In genomic region chr4:168831585-168831918, GRCh38 we compare ENCODE assay signal across 8 cellular contexts.
DNase-seq lines count a peak whose midpoint lies in the region; ATAC-seq and TF ChIP-seq lines count a peak whose summit lies in the region.

No MANE protein-coding gene starts in this region.

- 2 to 3% methylated on average over 14 of the region's 14 CpGs for WGBS in aorta, 2 donors

- in situ Hi-C loops in astrocyte of the spinal cord (cut with HindIII; ENCODE audit: low sequenced_read_pairs), result no loop called here

- peaks cover 0 to 2% (median 0%) of the 10 kb centered on the region in 5 donors for H3K9me3 Mint-ChIP-seq in CD8-positive, alpha-beta memory T cell
- H3K9me3 Mint-ChIP-seq in memory B cell, result no peaks in the 10 kb centered on the region

- peak; percentile 7 for ATAC-seq in HG02938 (IDR thresholded peaks at IDR 0.05; ENCODE audit: unreplicated experiment)
- ATAC-seq in memory B cell (ENCODE audit: low read depth), result peak; percentile 21
- no peak for ATAC-seq in aorta (ENCODE audit: low FRiP score)

- H3K4me1 ChIP-seq in CD8-positive, alpha-beta memory T cell (ENCODE audit: insufficient read depth, low read length), result peaks cover 6% of the 10 kb centered on the region
- H3K4me1 ChIP-seq in aorta (ENCODE audit: control insufficient read depth in 1 of 2, insufficient read depth in 2 of 2, low read length in 2 of 2), result peaks cover 0 to under 1% of the 10 kb centered on the region in 2 donors

- intact Hi-C loops in aorta (cut with DNase I), result loop anchor here (1.0 to 10.0 kb wide), 8 partner anchors 14 to 247 kb away; no protein-coding TSS in a partner anchor

- H3K36me3 ChIP-seq in CD8-positive, alpha-beta memory T cell (ENCODE audit: insufficient read depth, low read length), result no peaks in the 10 kb centered on the region
- no peaks in the 10 kb centered on the region for H3K36me3 ChIP-seq in aorta (ENCODE audit: control insufficient read depth in 1 of 2, insufficient read depth in 2 of 2, low read length in 1 of 2)

- POLR2A ChIA-PET in CD8-positive, alpha-beta memory T cell (lab: Charles Lee), result no interaction called here

- peaks cover 20% of the 10 kb centered on the region for H3K27me3 ChIP-seq in CD8-positive, alpha-beta memory T cell (ENCODE audit: insufficient read depth, low read length, poor library complexity, severe bottlenecking)
- H3K27me3 ChIP-seq in aorta (ENCODE audit: control insufficient read depth in 1 of 2, insufficient read depth in 2 of 2, low read length in 1 of 2), result no peaks in the 10 kb centered on the region

- TF ChIP-seq CTCF in astrocyte of the spinal cord (IDR thresholded peaks at IDR 0.05; ENCODE audit: low read depth, low read length), result no peak

- no peak overlapping the region for H3K27ac ChIP-seq in CD8-positive, alpha-beta memory T cell (ENCODE audit: low read depth, low read length)
- peak overlapping the region; percentile 16 to 79 for H3K27ac ChIP-seq in aorta (ENCODE audit: low read depth in 1 of 2, low read length in 2 of 2)

- peak overlapping the region; percentile 45 for H3K4me3 ChIP-seq in CD8-positive, alpha-beta memory T cell (ENCODE audit: low read length)
- peak overlapping the region; percentile 94 for H3K4me3 ChIP-seq in astrocyte of the spinal cord (ENCODE audit: low read depth, low read length)
- H3K4me3 ChIP-seq in aorta (ENCODE audit: low read length in 2 of 2), result peak overlapping the region; percentile 54 to 90

- H3K9me3 ChIP-seq in CD8-positive, alpha-beta memory T cell (ENCODE audit: low read length), result no peaks in the 10 kb centered on the region
- no peaks in the 10 kb centered on the region for H3K9me3 ChIP-seq in aorta (ENCODE audit: control insufficient read depth, low read length)

- H3K36me3 Mint-ChIP-seq in CD8-positive, alpha-beta memory T cell, result no peaks in the 10 kb centered on the region
- no peaks in the 10 kb centered on the region for H3K36me3 Mint-ChIP-seq in memory B cell

- H3K4me3 Mint-ChIP-seq in CD8-positive, alpha-beta memory T cell, result peak overlapping the region; percentile 63 to 83 (median 79)
- H3K4me3 Mint-ChIP-seq in memory B cell, result peak overlapping the region; percentile 81

- H3K27ac Mint-ChIP-seq in CD8-positive, alpha-beta memory T cell, result peak overlapping the region in 3 of 8 donors; percentile 27 to 51 (median 45)
- no peak overlapping the region for H3K27ac Mint-ChIP-seq in memory B cell

- H3K27me3 Mint-ChIP-seq in CD8-positive, alpha-beta memory T cell, result peaks cover 49 to 69% of the 10 kb centered on the region in 2 donors
- H3K27me3 Mint-ChIP-seq in memory B cell, result peaks cover 34% of the 10 kb centered on the region

- H3K4me1 Mint-ChIP-seq in CD8-positive, alpha-beta memory T cell, result peaks cover 7 to 19% (median 16%) of the 10 kb centered on the region in 3 donors
- H3K4me1 Mint-ChIP-seq in memory B cell, result peaks cover 10% of the 10 kb centered on the region

- CTCF ChIA-PET in CD8-positive, alpha-beta memory T cell (lab: Charles Lee), result no interaction called here

- DNase-seq in CD8-positive, alpha-beta memory T cell, result no peak
- DNase-seq in astrocyte of the spinal cord (ENCODE audit: low read depth, low spot score) (no peak), memory B cell (ENCODE audit: low spot score in 2 of 2) (no peak), aorta (no peak), dermis blood vessel endothelial cell (no peak), NCI-H82 (lab: John Stamatoyannopoulos, UW) (no peak), MV-4-11 (lab: John Stamatoyannopoulos, UW) (no peak)
